17 cellular contexts compared by ENCODE assay signal in genomic region chr1:56773341-56774066, GRCh38. TPM values are rescaled to one million over a fixed set of nuclear protein-coding genes. Genes with fewer than 3 reads are reported as not detected.
DNase-seq lines count a peak whose midpoint lies in the region; ATAC-seq and TF ChIP-seq lines count a peak whose summit lies in the region.
"Had no signal": no experiment of that assay in that cellular context is flagged by ENCODE, and none has a peak within 500 bp of the region (broad histone marks: within the 10 kb centered on the region; RNA-seq: fewer than 3 reads in every experiment).

No MANE protein-coding gene starts in this region.

- DNase-seq in stimulated activated naive CD8-positive, alpha-beta T cell treated with anti-CD3 and anti-CD28 coated beads, Interleukin-15, Interleukin-2, amounts not matched to agents 100 U/mL and 50 U/mL, for 24 hours: no peak
- DNase-seq in stimulated activated naive CD8-positive, alpha-beta T cell treated with anti-CD3 and anti-CD28 coated beads, Interleukin-15, amount 100 ng/mL, for 72 hours: no peak
- DNase-seq in immature natural killer cell (no peak), Calu3 (no peak), OCI-M2 (lab: John Stamatoyannopoulos, UW; ENCODE audit: unreplicated experiment) (no peak), SW 1271 (lab: John Stamatoyannopoulos, UW) (no peak)
- DNase-seq: caudate nucleus; DND-41; effector memory CD4-positive, alpha-beta T cell; NCI-H146; SJCRH30 had no signal

- peak overlapping the region in 1 of 2 donors; percentile 13 for H3K27ac Mint-ChIP-seq in stimulated activated naive CD8-positive, alpha-beta T cell treated with anti-CD3 and anti-CD28 coated beads, Interleukin-15, amount 100 ng/mL, for 72 hours
- H3K27ac Mint-ChIP-seq in immature natural killer cell (peak overlapping the region in 3 of 6 donors; percentile 3 to 68 (median 7)), Calu3 (ENCODE audit: unreplicated experiment) (no peak overlapping the region)

- no peak overlapping the region for H3K27ac ChIP-seq in OCI-LY3 (ENCODE audit: low read length)
- H3K27ac ChIP-seq: BLaER1, SJCRH30 had no signal

- no peaks in the 10 kb centered on the region for H3K4me1 Mint-ChIP-seq in stimulated activated naive CD8-positive, alpha-beta T cell treated with anti-CD3 and anti-CD28 coated beads, Interleukin-15, amount 100 ng/mL, for 72 hours
- H3K4me1 Mint-ChIP-seq in immature natural killer cell: peaks cover 12 to 14% of the 10 kb centered on the region in 2 donors
- no peaks in the 10 kb centered on the region for H3K4me1 Mint-ChIP-seq in Calu3 (ENCODE audit: low read depth, unreplicated experiment)

- no TSS peak for BruUV-seq in Calu3 (replicated peaks; lab: Mats Ljungman, UMichigan)

- TF ChIP-seq CTCF in OCI-LY3 (IDR thresholded peaks at IDR 0.05; ENCODE audit: low read depth, low read length) (no peak), Calu3 (IDR thresholded peaks at IDR 0.05; ENCODE audit: unreplicated experiment) (no peak)

- H3K36me3 Mint-ChIP-seq in immature natural killer cell (no peaks in the 10 kb centered on the region), Calu3 (ENCODE audit: insufficient read depth, unreplicated experiment) (no peaks in the 10 kb centered on the region)

- peaks cover 16% of the 10 kb centered on the region for H3K27me3 Mint-ChIP-seq in stimulated activated naive CD8-positive, alpha-beta T cell treated with anti-CD3 and anti-CD28 coated beads, Interleukin-15, amount 100 ng/mL, for 72 hours
- H3K27me3 Mint-ChIP-seq in immature natural killer cell (ENCODE audit: low read depth in 3 of 3) (peaks cover 0 to 4% (median 1%) of the 10 kb centered on the region in 3 donors), Calu3 (ENCODE audit: unreplicated experiment) (no peaks in the 10 kb centered on the region)

- peak overlapping the region in 1 of 2 donors; percentile 30 for H3K4me3 Mint-ChIP-seq in stimulated activated naive CD8-positive, alpha-beta T cell treated with anti-CD3 and anti-CD28 coated beads, Interleukin-15, amount 100 ng/mL, for 72 hours
- H3K4me3 Mint-ChIP-seq in immature natural killer cell (peak overlapping the region; percentile 34 to 82 (median 56)), Calu3 (ENCODE audit: low read depth, unreplicated experiment) (no peak overlapping the region)

- ATAC-seq in stimulated activated naive CD8-positive, alpha-beta T cell treated with anti-CD3 and anti-CD28 coated beads, Interleukin-15, Interleukin-2, amounts not matched to agents 100 U/mL and 50 U/mL, for 24 hours: peak; percentile 43
- no peak for ATAC-seq in stimulated activated naive CD8-positive, alpha-beta T cell treated with anti-CD3 and anti-CD28 coated beads, Interleukin-15, amount 100 ng/mL, for 72 hours
- ATAC-seq in GM19467 (IDR thresholded peaks at IDR 0.05; ENCODE audit: unreplicated experiment): no peak

- H3K79me2 ChIP-seq in OCI-LY3 (ENCODE audit: low read length): no peaks in the 10 kb centered on the region

- no peaks in the 10 kb centered on the region for H4K20me1 ChIP-seq in OCI-LY3 (ENCODE audit: insufficient read depth, low read length)
- H4K20me1 ChIP-seq: BLaER1 had no signal

- peak overlapping the region; percentile 54 for H3K4me2 ChIP-seq in OCI-LY3 (ENCODE audit: low read length)
- H3K4me2 ChIP-seq: BLaER1 had no signal

- H3K27me3 ChIP-seq in OCI-LY3 (ENCODE audit: low read depth, low read length): no peaks in the 10 kb centered on the region
- H3K27me3 ChIP-seq: BLaER1 had no signal

- CTCF ChIA-PET in Calu3 (lab: Charles Lee): no interaction called here

- H3K36me3 ChIP-seq in OCI-LY3 (replicated peaks; ENCODE audit: low read depth, low read length): no peaks in the 10 kb centered on the region
- H3K36me3 ChIP-seq: BLaER1, SJCRH30 had no signal

- no peaks in the 10 kb centered on the region for H3K9me3 ChIP-seq in OCI-LY3 (ENCODE audit: insufficient read depth, low read length)
- H3K9me3 ChIP-seq: BLaER1, SJCRH30 had no signal

- H3K9ac ChIP-seq in OCI-LY3 (ENCODE audit: low read length): 0 out of 2 replicates have a peak overlapping the region, but pooled peaks have one; percentile 12
- H3K9ac ChIP-seq: BLaER1 had no signal

- intact Hi-C loops in Calu3 (cut with micrococcal nuclease; ENCODE audit: unreplicated experiment): no loop called here

- H3K9me3 Mint-ChIP-seq in stimulated activated naive CD8-positive, alpha-beta T cell treated with anti-CD3 and anti-CD28 coated beads, Interleukin-15, amount 100 ng/mL, for 72 hours: no peaks in the 10 kb centered on the region
- H3K9me3 Mint-ChIP-seq in immature natural killer cell: peaks cover 0 to 3% (median 0%) of the 10 kb centered on the region in 6 donors
- H3K9me3 Mint-ChIP-seq in Calu3 (ENCODE audit: low read depth, unreplicated experiment): no peaks in the 10 kb centered on the region

- H3K4me3 ChIP-seq in OCI-LY3 (ENCODE audit: low read length): peak overlapping the region; percentile 29; the same call in 1 of the 2 replicates
- H3K4me3 ChIP-seq: BLaER1, SJCRH30 had no signal

- no peak overlapping the region; the same call in 1 of the 2 replicates for H2AFZ ChIP-seq in OCI-LY3 (ENCODE audit: low read depth, low read length)

- H3K4me1 ChIP-seq in OCI-LY3 (ENCODE audit: low read length): peaks cover 8% of the 10 kb centered on the region
- H3K4me1 ChIP-seq: BLaER1, SJCRH30 had no signal

RNA-seq across cellular contexts. Expression of gene FYB2, which starts 45.7 kb away (rescaled TPM):
- not detected for polyA plus RNA-seq in immature natural killer cell
- total RNA-seq in Calu3 (2022): not detected in 2 replicates
- total RNA-seq: activated CD8-positive, alpha-beta memory T cell treated with anti-CD3 and anti-CD28 coated beads for 36 hours; myocyte; pulmonary artery endothelial cell; SJCRH30 had no signal
